In the genomic region with DNA sequence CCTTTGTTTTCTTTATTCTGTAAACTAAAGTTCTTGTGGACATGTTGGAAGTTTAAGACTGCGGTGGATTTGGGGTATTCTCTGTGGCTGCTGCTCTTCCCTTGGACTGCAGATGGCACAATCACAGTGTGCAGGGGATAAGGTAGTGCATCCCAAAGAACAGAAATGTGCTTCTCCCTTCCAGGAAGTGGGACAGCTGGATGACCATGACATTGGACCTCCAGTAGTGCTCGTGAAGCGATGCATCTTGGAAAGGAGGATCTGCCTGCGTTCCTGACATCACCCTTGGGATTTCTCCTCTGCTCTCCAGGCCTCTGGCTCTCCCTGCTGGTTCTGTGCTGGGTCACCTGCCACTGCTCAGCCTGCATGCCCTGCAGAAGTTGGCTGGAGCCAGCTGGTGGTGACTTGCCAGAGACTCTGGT, we compare ENCODE assay signal across 10 cellular contexts.
DNase-seq lines count a peak whose midpoint lies in the region; ATAC-seq and TF ChIP-seq lines count a peak whose summit lies in the region.
"Had no signal": no experiment of that assay in that cellular context is flagged by ENCODE, and none has a peak within 500 bp of the region (broad histone marks: within the 10 kb centered on the region; RNA-seq: fewer than 3 reads in every experiment).

No MANE protein-coding gene starts in this region.

- intact Hi-C loops in left ventricle myocardium superior (cut with micrococcal nuclease): loop anchor here (5.0 to 10.0 kb wide), 2 partner anchors 100 to 1838 kb away; partner anchors contain the start of gene EPHA4

- H3K4me1 ChIP-seq in H9 (ENCODE audit: insufficient read depth, low read length): no peaks in the 10 kb centered on the region

- no peaks in the 10 kb centered on the region for H3K27me3 ChIP-seq in H9 (ENCODE audit: insufficient read depth, low read length)

- no peaks in the 10 kb centered on the region for H3K9me3 Mint-ChIP-seq in H9
- H3K9me3 Mint-ChIP-seq in natural killer cell treated with Interleukin-12 subunit alpha and Interleukin-12 subunit beta and Interleukin-15 and Interleukin-18, amount 100 ng/mL, for 72 hours: no peaks in the 10 kb centered on the region
- H3K9me3 Mint-ChIP-seq: activated B cell treated with CpG ODN at 0.5 μM for 24 hours had no signal

- DNase-seq in ACHN: peak; percentile 18
- DNase-seq in H9: no peak
- peak; percentile 16 for DNase-seq in T1000 (lab: John Stamatoyannopoulos, UW)
- DNase-seq in left ventricle myocardium superior: peak; percentile 55
- DNase-seq in natural killer cell treated with Interleukin-12 subunit alpha and Interleukin-12 subunit beta and Interleukin-15 and Interleukin-18, amount 100 ng/mL, for 72 hours (ENCODE audit: low spot score): no peak
- DNase-seq in HEK293T (ENCODE audit: extremely low spot score): no peak
- DNase-seq in activated naive CD4-positive, alpha-beta T cell treated with anti-CD3 and anti-CD28 coated beads, Interleukin-2, amount 50 U/mL, for 16 hours: no peak
- DNase-seq: activated B cell treated with CpG ODN at 0.5 μM for 24 hours had no signal

- H2BK20ac ChIP-seq in H9 (ENCODE audit: low read depth, low read length, poor library complexity, severe bottlenecking): no peak overlapping the region

- in situ Hi-C loops in ACHN (cut with HindIII; ENCODE audit: low pct_ligation_motif_present, low pct_unique_long_range_greater_than_20kb, low sequenced_read_pairs): no loop called here

- peaks cover 18 to 27% of the 10 kb centered on the region in 2 experiments for H3K4me1 Mint-ChIP-seq in H9
- no peaks in the 10 kb centered on the region for H3K4me1 Mint-ChIP-seq in natural killer cell treated with Interleukin-12 subunit alpha and Interleukin-12 subunit beta and Interleukin-15 and Interleukin-18, amount 100 ng/mL, for 72 hours (ENCODE audit: low read depth in 2 of 2)
- H3K4me1 Mint-ChIP-seq: activated B cell treated with CpG ODN at 0.5 μM for 24 hours had no signal

- no peak overlapping the region for H3K4me3 Mint-ChIP-seq in H9
- no peak overlapping the region for H3K4me3 Mint-ChIP-seq in natural killer cell treated with Interleukin-12 subunit alpha and Interleukin-12 subunit beta and Interleukin-15 and Interleukin-18, amount 100 ng/mL, for 72 hours
- H3K4me3 Mint-ChIP-seq: activated B cell treated with CpG ODN at 0.5 μM for 24 hours had no signal

- POLR2A ChIA-PET in HEK293T (lab: Yijun Ruan, JAX): no interaction called here

- H4K5ac ChIP-seq in H9 (ENCODE audit: insufficient read length, low read depth, low read length): no peak overlapping the region

- no peaks in the 10 kb centered on the region for H3K79me2 ChIP-seq in H9 (ENCODE audit: insufficient read depth, low read length)

- H3K18ac ChIP-seq in H9 (ENCODE audit: insufficient read length, low read depth, low read length): no peak overlapping the region

- no peak overlapping the region for H2BK120ac ChIP-seq in H9 (ENCODE audit: low read depth, low read length, poor library complexity, severe bottlenecking)

- ATAC-seq in left ventricle myocardium superior (peak; percentile 87), HG02981 (IDR thresholded peaks at IDR 0.05; ENCODE audit: unreplicated experiment) (no peak)
- no peak for ATAC-seq in natural killer cell treated with Interleukin-12 subunit alpha and Interleukin-12 subunit beta and Interleukin-15 and Interleukin-18, amount 100 ng/mL, for 72 hours

- H2BK5ac ChIP-seq in H9 (ENCODE audit: insufficient read length, low read length): no peak overlapping the region

- no peak overlapping the region for H2BK12ac ChIP-seq in H9 (ENCODE audit: insufficient read length, low read depth, low read length)

- no peak overlapping the region for H3K56ac ChIP-seq in H9 (ENCODE audit: insufficient read length, low read depth, low read length)

- H2BK15ac ChIP-seq in H9 (ENCODE audit: low read depth, low read length): no peak overlapping the region

- H4K20me1 ChIP-seq in H9 (ENCODE audit: control insufficient read depth, insufficient read depth, insufficient read length): no peaks in the 10 kb centered on the region

- H2AFZ ChIP-seq in H9 (ENCODE audit: low read length): no peak overlapping the region

- no peak overlapping the region for H4K91ac ChIP-seq in H9 (ENCODE audit: insufficient read length, low read depth, low read length)

- H3K23me2 ChIP-seq in H9 (ENCODE audit: insufficient read length, low read depth, low read length, poor library complexity, severe bottlenecking): no peaks in the 10 kb centered on the region

- H3K4ac ChIP-seq in H9 (ENCODE audit: low read depth, low read length): no peak overlapping the region

- no peak overlapping the region for H4K8ac ChIP-seq in H9 (replicated peaks; ENCODE audit: insufficient read length, low read depth, low read length)

- no peak overlapping the region for H3K27ac Mint-ChIP-seq in H9
- H3K27ac Mint-ChIP-seq in natural killer cell treated with Interleukin-12 subunit alpha and Interleukin-12 subunit beta and Interleukin-15 and Interleukin-18, amount 100 ng/mL, for 72 hours: no peak overlapping the region
- H3K27ac Mint-ChIP-seq: activated B cell treated with CpG ODN at 0.5 μM for 24 hours had no signal

- TF ChIP-seq CTCF in H9 (conservative IDR thresholded peaks at IDR 0.05): peak; percentile 63

- H3K79me1 ChIP-seq in H9 (ENCODE audit: insufficient read depth, low read depth, low read length, poor library complexity, severe bottlenecking): no peaks in the 10 kb centered on the region

- no peaks in the 10 kb centered on the region for H3K9me3 ChIP-seq in H9 (ENCODE audit: control insufficient read depth, low read depth, low read length)

- H3K36me3 Mint-ChIP-seq in H9 (ENCODE audit: insufficient read depth in 1 of 3, low read depth in 3 of 3): no peaks in the 10 kb centered on the region
- H3K36me3 Mint-ChIP-seq in natural killer cell treated with Interleukin-12 subunit alpha and Interleukin-12 subunit beta and Interleukin-15 and Interleukin-18, amount 100 ng/mL, for 72 hours: no peaks in the 10 kb centered on the region

- no peaks in the 10 kb centered on the region for H3K27me3 Mint-ChIP-seq in H9 (ENCODE audit: low read depth)
- H3K27me3 Mint-ChIP-seq in natural killer cell treated with Interleukin-12 subunit alpha and Interleukin-12 subunit beta and Interleukin-15 and Interleukin-18, amount 100 ng/mL, for 72 hours: peaks cover 16 to 39% of the 10 kb centered on the region in 2 donors

- WGBS in H9 (ENCODE audit: extremely low coverage, insufficient read length, low lambda C conversion rate): no CpG with 5 or more reads among the region's 4 CpGs

- no peak overlapping the region for H3K9ac ChIP-seq in H9 (ENCODE audit: extremely low read depth, insufficient read length, low read length)

- no peak overlapping the region for H2AK5ac ChIP-seq in H9 (ENCODE audit: insufficient read length, low read length)

- no peak overlapping the region for H3K27ac ChIP-seq in H9 (ENCODE audit: insufficient read length, low read depth, low read length)
- H3K27ac ChIP-seq: epithelial cell of prostate had no signal

- no peak overlapping the region for H3T11ph ChIP-seq in H9 (ENCODE audit: low read length)

- CTCF ChIA-PET in HEK293T (lab: Yijun Ruan, JAX): interaction anchor here (1.3 kb wide), 1 partner anchor 260 kb away, joined by 4 read pairs; no protein-coding TSS in a partner anchor

- no peak overlapping the region for H3K4me2 ChIP-seq in H9 (ENCODE audit: insufficient read depth, insufficient read length, low read length)

- no peak overlapping the region for H3K14ac ChIP-seq in H9 (ENCODE audit: insufficient read depth, low read length)

- no peak overlapping the region for H3K23ac ChIP-seq in H9 (ENCODE audit: insufficient read length, low read depth, low read length)

TF ChIP-seq in HEK293T, 16 proteins besides CTCF, POLR2A, EP300 and RAD21:
- TF ChIP-seq HDGF (IDR thresholded peaks at IDR 0.05; ENCODE audit: borderline replicate concordance): no peak
- TF ChIP-seq FOXA1 (IDR thresholded peaks at IDR 0.05): no peak
- no peak for TF ChIP-seq ELF4 (IDR thresholded peaks at IDR 0.05)
- no peak for TF ChIP-seq FOXK2 (IDR thresholded peaks at IDR 0.05)
- TF ChIP-seq TARDBP (IDR thresholded peaks at IDR 0.05): no peak
- TF ChIP-seq FOXM1 (IDR thresholded peaks at IDR 0.05; ENCODE audit: borderline replicate concordance): no peak
- no peak for TF ChIP-seq L3MBTL2 (conservative IDR thresholded peaks at IDR 0.05)
- TF ChIP-seq ARNT (IDR thresholded peaks at IDR 0.05): no peak
- no peak for TF ChIP-seq NFRKB (IDR thresholded peaks at IDR 0.05)
- no peak for TF ChIP-seq LEF1 (IDR thresholded peaks at IDR 0.05; ENCODE audit: borderline replicate concordance)
- no peak for TF ChIP-seq SUZ12 (IDR thresholded peaks at IDR 0.05)
- TF ChIP-seq BHLHE40 (IDR thresholded peaks at IDR 0.05; ENCODE audit: borderline replicate concordance): no peak
- no peak for TF ChIP-seq CTBP1 (IDR thresholded peaks at IDR 0.05; ENCODE audit: borderline replicate concordance)
- TF ChIP-seq ZNF384 (IDR thresholded peaks at IDR 0.05): no peak
- TF ChIP-seq, protein P1, sequence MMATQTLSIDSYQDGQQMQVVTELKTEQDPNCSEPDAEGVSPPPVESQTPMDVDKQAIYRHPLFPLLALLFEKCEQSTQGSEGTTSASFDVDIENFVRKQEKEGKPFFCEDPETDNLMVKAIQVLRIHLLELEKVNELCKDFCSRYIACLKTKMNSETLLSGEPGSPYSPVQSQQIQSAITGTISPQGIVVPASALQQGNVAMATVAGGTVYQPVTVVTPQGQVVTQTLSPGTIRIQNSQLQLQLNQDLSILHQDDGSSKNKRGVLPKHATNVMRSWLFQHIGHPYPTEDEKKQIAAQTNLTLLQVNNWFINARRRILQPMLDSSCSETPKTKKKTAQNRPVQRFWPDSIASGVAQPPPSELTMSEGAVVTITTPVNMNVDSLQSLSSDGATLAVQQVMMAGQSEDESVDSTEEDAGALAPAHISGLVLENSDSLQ (IDR thresholded peaks at IDR 0.05): no peak
- TF ChIP-seq SP1 (IDR thresholded peaks at IDR 0.05): no peak

Comparison
In these comparisons a context has a peak if more than half of its experiments do, and no peak if none do; other contexts are left out.
1. DNase-seq: peak in ACHN (single experiment), T1000 (single experiment) and left ventricle myocardium superior (single experiment); none in H9 (single experiment), natural killer cell treated with Interleukin-12 subunit alpha and Interleukin-12 subunit beta and Interleukin-15 and Interleukin-18, amount 100 ng/mL, for 72 hours (single experiment), HEK293T (single experiment) and activated naive CD4-positive, alpha-beta T cell treated with anti-CD3 and anti-CD28 coated beads, Interleukin-2, amount 50 U/mL, for 16 hours (single experiment).